In the genomic region with DNA sequence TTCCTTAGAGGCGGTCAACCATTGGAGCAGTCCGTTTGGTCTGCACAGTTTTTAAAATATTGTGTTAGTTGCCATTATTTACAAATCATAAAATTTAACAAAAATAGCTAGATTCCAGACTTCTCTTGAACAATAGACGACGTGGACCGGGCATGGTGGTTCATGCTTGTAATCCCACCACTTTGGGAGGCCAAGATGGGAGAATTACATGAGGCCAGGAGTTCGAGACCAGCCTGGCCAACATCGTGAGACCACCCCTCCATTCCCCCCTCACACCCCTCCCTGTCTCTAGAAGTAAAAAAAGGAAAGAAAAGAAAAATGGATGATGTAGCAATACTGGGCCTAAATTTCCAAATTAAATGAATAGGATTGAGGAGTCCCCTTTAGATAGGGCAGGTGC, we compare ENCODE assay signal across 9 cellular contexts. TPM values are rescaled to one million over a fixed set of nuclear protein-coding genes. Genes with fewer than 3 reads are reported as not detected.
DNase-seq lines count a peak whose midpoint lies in the region; ATAC-seq and TF ChIP-seq lines count a peak whose summit lies in the region.
"Had no signal": no experiment of that assay in that cellular context is flagged by ENCODE, and none has a peak within 500 bp of the region (broad histone marks: within the 10 kb centered on the region; RNA-seq: fewer than 3 reads in every experiment).

No MANE protein-coding gene starts in this region.

- H3K4me1 ChIP-seq in BLaER1 (peaks cover 15% of the 10 kb centered on the region), HUES48 (ENCODE audit: control insufficient read depth, insufficient read depth, low read length) (0 out of 2 replicates have a peak, but pooled peaks cover 2% of the 10 kb centered on the region), colonic mucosa (no peaks in the 10 kb centered on the region)
- peaks cover 4 to 7% of the 10 kb centered on the region in 2 donors for H3K4me1 ChIP-seq in naive thymus-derived CD4-positive, alpha-beta T cell (ENCODE audit: control insufficient read depth in 2 of 2, insufficient read depth in 2 of 2, low read length in 2 of 2)

- TF ChIP-seq CTCF in colonic mucosa (IDR thresholded peaks at IDR 0.05) = no peak

- H3K27ac ChIP-seq in BLaER1 (no peak overlapping the region), HUES48 (ENCODE audit: low read depth, low read length) (no peak overlapping the region), colonic mucosa (no peak overlapping the region)
- H3K27ac ChIP-seq in naive thymus-derived CD4-positive, alpha-beta T cell (ENCODE audit: low read depth, low read length) = no peak overlapping the region

- H3K27me3 ChIP-seq in BLaER1 = peaks cover 54% of the 10 kb centered on the region
- peaks cover 58% of the 10 kb centered on the region for H3K27me3 ChIP-seq in HUES48 (ENCODE audit: control insufficient read depth, insufficient read depth, low read length)
- no peaks in the 10 kb centered on the region for H3K27me3 ChIP-seq in colonic mucosa
- peaks cover 0 to 10% of the 10 kb centered on the region in 2 donors for H3K27me3 ChIP-seq in naive thymus-derived CD4-positive, alpha-beta T cell (ENCODE audit: control insufficient read depth in 2 of 2, insufficient read depth in 2 of 2, low read length in 2 of 2)

- DNase-seq in colonic mucosa (no peak), kidney tubule cell (ENCODE audit: low spot score) (no peak)
- DNase-seq in naive thymus-derived CD4-positive, alpha-beta T cell = no peak
- no peak for DNase-seq in stimulated activated CD4-positive, alpha-beta T cell treated with anti-CD3 and anti-CD28 coated beads, Interleukin-1b, Interleukin-23, amount 100 ng/mL, for 48 hours
- no peak for DNase-seq in activated CD4-positive, alpha-beta T cell treated with anti-CD3 and anti-CD28 coated beads, Interleukin-2, amount 50 U/mL, for 48 hours
- DNase-seq: NCI-H524 treated with DMSO at 0.1 percent for 48 hours had no signal

- H3K4me2 ChIP-seq in BLaER1 = peak overlapping the region; percentile 95; the same call in 1 of the 2 replicates

- H3K4me1 Mint-ChIP-seq in naive thymus-derived CD4-positive, alpha-beta T cell = peaks cover 0 to 15% (median 10%) of the 10 kb centered on the region in 7 donors

- H3K4me3 ChIP-seq in BLaER1 = no peak overlapping the region
- peak overlapping the region; percentile 84 for H3K4me3 ChIP-seq in HUES48 (ENCODE audit: low read depth, low read length)
- peak overlapping the region; percentile 65 for H3K4me3 ChIP-seq in colonic mucosa
- no peak overlapping the region for H3K4me3 ChIP-seq in naive thymus-derived CD4-positive, alpha-beta T cell (ENCODE audit: low read length)

- no peaks in the 10 kb centered on the region; the same call in 1 of the 2 replicates for H4K20me1 ChIP-seq in BLaER1

- peaks cover 47 to 68% (median 52%) of the 10 kb centered on the region in 5 donors for H3K27me3 Mint-ChIP-seq in naive thymus-derived CD4-positive, alpha-beta T cell

- peak overlapping the region in 1 of 9 donors; percentile 62 for H3K27ac Mint-ChIP-seq in naive thymus-derived CD4-positive, alpha-beta T cell

- POLR2A ChIA-PET in naive thymus-derived CD4-positive, alpha-beta T cell (lab: Charles Lee) = no interaction called here

- H3K9ac ChIP-seq in BLaER1 (no peak overlapping the region), HUES48 (ENCODE audit: low read depth, low read length) (no peak overlapping the region), colonic mucosa (ENCODE audit: low read depth in 2 of 2, low read length in 2 of 2) (no peak overlapping the region)

- CTCF ChIA-PET in naive thymus-derived CD4-positive, alpha-beta T cell (lab: Charles Lee) = no interaction called here

- peak overlapping the region; percentile 48 to 89 (median 66) for H3K4me3 Mint-ChIP-seq in naive thymus-derived CD4-positive, alpha-beta T cell

- peaks cover 0 to 3% (median 0%) of the 10 kb centered on the region in 5 donors for H3K36me3 Mint-ChIP-seq in naive thymus-derived CD4-positive, alpha-beta T cell

- no peak for ATAC-seq in naive thymus-derived CD4-positive, alpha-beta T cell
- no peak for ATAC-seq in HG02870 (IDR thresholded peaks at IDR 0.05; ENCODE audit: unreplicated experiment)

- no peaks in the 10 kb centered on the region for H3K9me3 Mint-ChIP-seq in naive thymus-derived CD4-positive, alpha-beta T cell

- H3K9me3 ChIP-seq in BLaER1 = no peaks in the 10 kb centered on the region; the same call in 1 of the 2 replicates
- H3K9me3 ChIP-seq in HUES48 (ENCODE audit: control insufficient read depth, insufficient read depth, low read length) = no peaks in the 10 kb centered on the region
- H3K9me3 ChIP-seq in colonic mucosa = no peaks in the 10 kb centered on the region
- no peaks in the 10 kb centered on the region for H3K9me3 ChIP-seq in naive thymus-derived CD4-positive, alpha-beta T cell (ENCODE audit: control insufficient read depth in 2 of 3, low read length in 3 of 3)

- H3K36me3 ChIP-seq in BLaER1 (no peaks in the 10 kb centered on the region), HUES48 (ENCODE audit: control insufficient read depth, insufficient read depth, low read length) (no peaks in the 10 kb centered on the region), colonic mucosa (no peaks in the 10 kb centered on the region)
- no peaks in the 10 kb centered on the region for H3K36me3 ChIP-seq in naive thymus-derived CD4-positive, alpha-beta T cell (ENCODE audit: control insufficient read depth in 2 of 3, insufficient read depth in 3 of 3, low read length in 3 of 3)

- intact Hi-C loops in colonic mucosa (cut with DNase I) = no loop called here
- intact Hi-C loops in naive thymus-derived CD4-positive, alpha-beta T cell (cut with micrococcal nuclease) = loop anchor here in 1 of 2 donors (5.0 kb wide), 1 partner anchor 48 kb away; the partner anchor contains the start of gene TMEM218

RNA-seq across cellular contexts. Expression of gene SLC37A2, which starts 1.0 kb away (rescaled TPM):
- total RNA-seq in colonic mucosa = 1 to 10 TPM; 2.2 to 5.1 TPM
- 10 to 100 TPM in 1 of 5 experiments, 1 to 10 TPM in 3, under 1 TPM in 1; 0.58 to 16.3 (median 4.0) TPM for total RNA-seq in naive thymus-derived CD4-positive, alpha-beta T cell
- polyA plus RNA-seq in naive thymus-derived CD4-positive, alpha-beta T cell = under 1 TPM; 0.07 to 0.20 TPM

RNA-seq across cellular contexts. Expression of gene TMEM218, which starts 47.4 kb away (rescaled TPM):
- total RNA-seq in colonic mucosa = 10 to 100 TPM in 1 of 2 donors, 1 to 10 TPM in 1; 8.7 to 17.3 TPM
- 10 to 100 TPM; 10.2 to 18.5 (median 13.9) TPM for total RNA-seq in naive thymus-derived CD4-positive, alpha-beta T cell
- 10 to 100 TPM; 34.5 to 36.1 TPM for polyA plus RNA-seq in naive thymus-derived CD4-positive, alpha-beta T cell

Comparison
In these comparisons a context has a peak if more than half of its experiments do, and no peak if none do; other contexts are left out.
1. H3K4me3 ChIP-seq: peak in HUES48 (single experiment) and colonic mucosa (single experiment); none in BLaER1 (single experiment) and naive thymus-derived CD4-positive, alpha-beta T cell (single experiment).